Comparison of ENCODE assay signal across 9 cellular contexts in genomic region chr5:172832383-172833315, GRCh38. TPM values are rescaled to one million over a fixed set of nuclear protein-coding genes. Genes with fewer than 3 reads are reported as not detected.
DNase-seq lines count a peak whose midpoint lies in the region; TF ChIP-seq lines count a peak whose summit lies in the region.
"Had no signal": no experiment of that assay in that cellular context is flagged by ENCODE, and none has a peak within 500 bp of the region (broad histone marks: within the 10 kb centered on the region; RNA-seq: fewer than 3 reads in every experiment).

No MANE protein-coding gene starts in this region.

- no peaks in the 10 kb centered on the region for H3K9me3 Mint-ChIP-seq in progenitor cell of endocrine pancreas (ENCODE audit: low read depth)

- H3K4me3 ChIP-seq in OCI-LY3 (ENCODE audit: low read length) = peak overlapping the region; percentile 99
- H3K4me3 ChIP-seq in esophagus (ENCODE audit: low read depth in 1 of 2, low read length in 2 of 2) = no peak overlapping the region

- peaks cover 3% of the 10 kb centered on the region for H3K36me3 ChIP-seq in OCI-LY3 (replicated peaks; ENCODE audit: low read depth, low read length)
- H3K36me3 ChIP-seq in esophagus (ENCODE audit: control insufficient read depth in 2 of 2, insufficient read depth in 2 of 2, low read length in 1 of 2) = peaks cover 0 to 2% of the 10 kb centered on the region in 2 donors

- no peak overlapping the region for H3K27ac Mint-ChIP-seq in progenitor cell of endocrine pancreas

- TF ChIP-seq CTCF in OCI-LY3 (IDR thresholded peaks at IDR 0.05; ENCODE audit: low read depth, low read length) = no peak
- TF ChIP-seq CTCF in progenitor cell of endocrine pancreas (IDR thresholded peaks at IDR 0.05; ENCODE audit: unreplicated experiment) = no peak

- peak overlapping the region; percentile 83 for H3K4me3 Mint-ChIP-seq in progenitor cell of endocrine pancreas (ENCODE audit: low read depth)

- DNase-seq in CD1c-positive myeloid dendritic cell (ENCODE audit: extremely low spot score) (peak; percentile 28), progenitor cell of endocrine pancreas (ENCODE audit: low spot score, unreplicated experiment) (no peak), SW480 (ENCODE audit: low spot score) (no peak), NOMO-1 treated with DMSO at 0.1 percent for 48 hours (lab: John Stamatoyannopoulos, UW; ENCODE audit: unreplicated experiment) (no peak), SKM-1 treated with dmso at 0.1 percent for 144 hours (lab: John Stamatoyannopoulos, UW; ENCODE audit: unreplicated experiment) (no peak)
- no peak for DNase-seq in stimulated activated CD4-positive, alpha-beta T cell treated with anti-CD3 and anti-CD28 coated beads, Interleukin-4, amount 100 ng/mL, for 1 hour
- DNase-seq: GDM1 had no signal

- H4K20me1 ChIP-seq in OCI-LY3 (ENCODE audit: insufficient read depth, low read length) = peaks cover 4% of the 10 kb centered on the region; the same call in 1 of the 2 replicates

- H3K79me2 ChIP-seq in OCI-LY3 (ENCODE audit: low read length) = peaks cover 28% of the 10 kb centered on the region

- no peaks in the 10 kb centered on the region for H3K36me3 Mint-ChIP-seq in progenitor cell of endocrine pancreas (ENCODE audit: insufficient read depth)

- H3K4me1 Mint-ChIP-seq in progenitor cell of endocrine pancreas (ENCODE audit: low read depth) = peaks cover 38% of the 10 kb centered on the region

- no peak overlapping the region for H2AFZ ChIP-seq in OCI-LY3 (ENCODE audit: low read depth, low read length)

- H3K9ac ChIP-seq in OCI-LY3 (ENCODE audit: low read length) = peak overlapping the region; percentile 92

- H3K9me3 ChIP-seq in OCI-LY3 (ENCODE audit: insufficient read depth, low read length) = no peaks in the 10 kb centered on the region
- no peaks in the 10 kb centered on the region for H3K9me3 ChIP-seq in esophagus (ENCODE audit: control insufficient read depth in 2 of 2, insufficient read depth in 1 of 2, low read depth in 1 of 2, low read length in 1 of 2)

- H3K27me3 ChIP-seq in OCI-LY3 (ENCODE audit: low read depth, low read length) (no peaks in the 10 kb centered on the region), esophagus (ENCODE audit: control insufficient read depth in 1 of 2, insufficient read depth in 2 of 2, low read length in 2 of 2) (no peaks in the 10 kb centered on the region)

- H3K27ac ChIP-seq in OCI-LY3 (ENCODE audit: low read length) = no peak overlapping the region
- peak overlapping the region; percentile 80 to 81 for H3K27ac ChIP-seq in esophagus (ENCODE audit: low read depth in 2 of 2, low read length in 1 of 2)

- peaks cover 27% of the 10 kb centered on the region for H3K4me1 ChIP-seq in OCI-LY3 (ENCODE audit: low read length)
- H3K4me1 ChIP-seq in esophagus (ENCODE audit: control insufficient read depth in 2 of 2, insufficient read depth in 2 of 2, low read length in 1 of 2) = peaks cover 0 to 9% of the 10 kb centered on the region in 2 donors

- no peaks in the 10 kb centered on the region for H3K27me3 Mint-ChIP-seq in progenitor cell of endocrine pancreas

- 74 to 81% methylated on average over 14 of the region's 14 CpGs for WGBS in esophagus, 2 donors

- H3K4me2 ChIP-seq in OCI-LY3 (ENCODE audit: low read length) = peak overlapping the region; percentile 90

RNA-seq across cellular contexts. Expression of gene ERGIC1, which starts 1.4 kb away (rescaled TPM):
- 10 to 100 TPM; 45.2 to 47.1 TPM for polyA plus RNA-seq in esophagus
- 150 and 158 TPM in 2 replicates for total RNA-seq in progenitor cell of endocrine pancreas
